In genomic region chr11:86244522-86245368, GRCh38 we compare ENCODE assay signal across 9 cellular contexts. TPM values are rescaled to one million over a fixed set of nuclear protein-coding genes. Genes with fewer than 3 reads are reported as not detected.
DNase-seq lines count a peak whose midpoint lies in the region; ATAC-seq and TF ChIP-seq lines count a peak whose summit lies in the region.
"Had no signal": no experiment of that assay in that cellular context is flagged by ENCODE, and none has a peak within 500 bp of the region (broad histone marks: within the 10 kb centered on the region; RNA-seq: fewer than 3 reads in every experiment).

Gene EED (plus strand): TSS chr11:86244753. CDS start chr11:86245230, 477 bp downstream.

- intact Hi-C loops in CD14-positive monocyte (cut with micrococcal nuclease): loop anchor here (1.0 to 10.0 kb wide), 4 partner anchors 175 to 580 kb away; partner anchors contain the start of genes CCDC83 (in 1 of the 2), CREBZF (in 1 of the 2) and PICALM (in 1 of the 2)
- intact Hi-C loops in dorsolateral prefrontal cortex (cut with DNase I): loop anchor here (1.0 to 10.0 kb wide), 5 partner anchors 43 to 560 kb away; partner anchors contain the start of genes HIKESHI (in 2 of the 2), CCDC83 (in 1 of the 2) and CCDC89 (in 1 of the 2)
- intact Hi-C loops in right lobe of liver (cut with DNase I): no loop called here

- H3K27me3 ChIP-seq in dorsolateral prefrontal cortex (peaks cover 0 to 5% (median 0%) of the 10 kb centered on the region in 45 donors), right lobe of liver (no peaks in the 10 kb centered on the region)

- peak within 1 kb of the TSS; percentile 90 to 100 (median 99) for H3K27ac ChIP-seq in dorsolateral prefrontal cortex
- peak within 1 kb of the TSS; percentile 95 to 96 (median 95) for H3K27ac ChIP-seq in right lobe of liver

- ATAC-seq in GM19397 (IDR thresholded peaks at IDR 0.05; ENCODE audit: unreplicated experiment) (peak; percentile 70), HG03565 (IDR thresholded peaks at IDR 0.05; ENCODE audit: unreplicated experiment) (peak; percentile 58), right lobe of liver (peak; percentile 93 to 97 (median 95))

- H3K27ac Mint-ChIP-seq in CD14-positive monocyte: no peak within 1 kb of the TSS
- H3K27ac Mint-ChIP-seq: nephron had no signal

- H3K4me3 Mint-ChIP-seq in CD14-positive monocyte: peak within 1 kb of the TSS in 1 of 2 donors; percentile 20

- H3K36me3 ChIP-seq in right lobe of liver: no peaks in the 10 kb centered on the region

- TF ChIP-seq CTCF in CD14-positive monocyte (IDR thresholded peaks at IDR 0.05) (no peak), dorsolateral prefrontal cortex (IDR thresholded peaks at IDR 0.05 in 54 of 56, conservative IDR thresholded peaks at IDR 0.05 in 2 of 56; ENCODE audit: low read depth in 1 of 56, partially characterized antibody in 56 of 56) (peak in 26 of 56 donors; percentile 3 to 38 (median 14)), right lobe of liver (IDR thresholded peaks at IDR 0.05) (no peak)

- TF ChIP-seq POLR2A in right lobe of liver (IDR thresholded peaks at IDR 0.05): peak; percentile 70

- peaks cover 0 to 14% (median 4%) of the 10 kb centered on the region in 4 donors for H3K4me1 ChIP-seq in right lobe of liver

- H3K4me1 Mint-ChIP-seq in CD14-positive monocyte: peaks cover 29% of the 10 kb centered on the region

- H3K36me3 Mint-ChIP-seq in CD14-positive monocyte: no peaks in the 10 kb centered on the region

- peaks cover 0 to 3% (median 0%) of the 10 kb centered on the region in 3 donors for H3K27me3 Mint-ChIP-seq in CD14-positive monocyte (ENCODE audit: low read depth in 3 of 3)

- H3K9me3 Mint-ChIP-seq in CD14-positive monocyte: no peaks in the 10 kb centered on the region
- H3K9me3 Mint-ChIP-seq: nephron had no signal

- WGBS in right lobe of liver (ENCODE audit: insufficient coverage, low coverage, low lambda C conversion rate, missing lambda C conversion rate): under 1% methylated on average over 39 of the region's 64 CpGs

- DNase-seq in CD14-positive monocyte (ENCODE audit: low spot score) (peak; percentile 95), NCI-H748 treated with DMSO at 0.1 percent for 48 hours (lab: John Stamatoyannopoulos, UW) (peak; percentile 80), dorsolateral prefrontal cortex (peak; percentile 83 to 96 (median 92)), right lobe of liver (peak; percentile 96 to 97 (median 96))
- peak; percentile 92 to 93 for DNase-seq in activated CD4-positive, alpha-beta T cell treated with anti-CD3 and anti-CD28 coated beads, Interleukin-2, amount 50 U/mL, for 4 hours
- DNase-seq in stimulated activated CD4-positive, alpha-beta T cell treated with anti-CD3 and anti-CD28 coated beads, Interleukin-4, amount 100 ng/mL, for 4 hours: peak; percentile 92

- no peaks in the 10 kb centered on the region for H3K9me3 ChIP-seq in right lobe of liver

- H3K4me3 ChIP-seq in dorsolateral prefrontal cortex (peak within 1 kb of the TSS; percentile 63 to 98 (median 82)), right lobe of liver (peak within 1 kb of the TSS; percentile 76 to 90 (median 81))

RNA-seq across cellular contexts. Expression of gene EED, which starts in this region (rescaled TPM):
- polyA plus RNA-seq in CD14-positive monocyte: 1 to 10 TPM; 2.3 to 5.1 TPM
- total RNA-seq in dorsolateral prefrontal cortex (10 to 100 TPM; 19.7 to 40.3 (median 29.2) TPM), right lobe of liver (10 to 100 TPM in 1 of 6 experiments, 1 to 10 TPM in 5; 6.7 to 10.4 (median 8.9) TPM)

Comparison
In these comparisons a context has a peak if more than half of its experiments do, and no peak if none do; other contexts are left out.
1. Peak in every context shown above with its lines: DNase-seq, ATAC-seq, H3K4me3 ChIP-seq and H3K27ac ChIP-seq.
2. intact Hi-C loops: an anchor here in CD14-positive monocyte (1.0 to 10.0 kb wide) and dorsolateral prefrontal cortex (1.0 to 10.0 kb wide); none called in right lobe of liver.